8 cellular contexts compared by ENCODE assay signal in the genomic region with DNA sequence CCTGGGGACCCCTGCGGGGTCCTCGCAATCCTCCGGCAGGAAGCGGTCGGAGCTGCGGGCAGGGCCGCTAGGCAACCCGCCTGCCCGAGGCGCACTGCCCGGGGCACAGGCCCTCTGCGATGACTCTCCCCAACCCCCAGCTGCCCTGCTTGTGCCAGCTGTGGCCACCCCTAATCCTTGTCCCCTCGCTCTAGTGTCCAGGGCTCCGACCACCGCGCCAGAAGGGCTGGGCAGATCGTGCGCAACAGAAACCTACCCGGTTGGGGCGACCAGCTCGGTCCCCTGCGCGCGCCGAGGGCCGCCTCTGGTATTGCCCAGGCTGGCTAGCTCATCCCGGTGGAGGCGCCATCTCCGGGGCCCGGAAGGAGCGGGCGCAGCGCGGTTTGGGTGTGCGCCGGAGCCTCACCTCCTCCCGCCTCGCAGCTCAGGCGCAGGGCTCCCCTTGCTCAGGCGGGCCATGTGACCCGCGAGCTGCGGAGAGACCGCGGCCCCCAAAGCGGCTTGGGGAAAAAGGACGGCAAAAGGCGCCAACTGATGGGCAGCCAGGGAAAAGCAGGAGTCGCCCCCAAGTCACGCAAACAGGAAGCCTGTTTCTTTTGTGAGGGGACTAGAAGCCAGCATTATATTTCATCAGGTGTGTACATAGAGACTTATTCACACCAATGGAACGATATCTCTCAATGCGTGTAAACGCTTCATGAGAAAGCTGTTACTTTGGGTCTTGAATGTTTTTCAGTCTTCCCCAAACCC. TPM values are rescaled to one million over a fixed set of nuclear protein-coding genes. Genes with fewer than 3 reads are reported as not detected.
A peak's percentile ranks its signal among the peaks of the same experiment; 100 is the strongest.
DNase-seq lines count a peak whose midpoint lies in the region; ATAC-seq, FAIRE-seq and TF ChIP-seq lines count a peak whose summit lies in the region.

No MANE protein-coding gene starts in this region.

- no peak overlapping the region for H3K27ac ChIP-seq in CD4-positive, alpha-beta T cell (ENCODE audit: low read depth, low read length)

- POLR2A ChIA-PET in CD4-positive, alpha-beta T cell (lab: Charles Lee) = no interaction called here

- peaks cover 79% of the 10 kb centered on the region for H3K27me3 Mint-ChIP-seq in CD4-positive, alpha-beta T cell

- no peak for TF ChIP-seq POLR2A in GM12891 (IDR thresholded peaks at IDR 0.05; ENCODE audit: low read depth, low read length)

- intact Hi-C loops in left ventricle myocardium superior (cut with micrococcal nuclease) = no loop called here
- intact Hi-C loops in CD4-positive, alpha-beta T cell (cut with DNase I, micrococcal nuclease) = no loop called here

- DNase-seq in GM12891 (ENCODE audit: insufficient read length, low spot score) (peak; percentile 20), NCI-H2171 (lab: John Stamatoyannopoulos, UW) (peak; percentile 83), anterior cingulate cortex (lab: John Stamatoyannopoulos, UW) (peak in 57 of 58 donors; percentile 21 to 88 (median 72)), left ventricle myocardium superior (peak; percentile 73), pons (ENCODE audit: low spot score) (peak; percentile 84), CD1c-positive myeloid dendritic cell (ENCODE audit: extremely low spot score) (no peak)
- DNase-seq in CD4-positive, alpha-beta T cell = no peak

- H3K4me3 Mint-ChIP-seq in CD4-positive, alpha-beta T cell = no peak overlapping the region

- H3K9me3 ChIP-seq in CD4-positive, alpha-beta T cell (ENCODE audit: control insufficient read depth, low read length) = no peaks in the 10 kb centered on the region

- peak; percentile 87 for ATAC-seq in left ventricle myocardium superior
- no peak for ATAC-seq in GM18873 (IDR thresholded peaks at IDR 0.05; ENCODE audit: low FRiP score, unreplicated experiment)
- ATAC-seq in CD4-positive, alpha-beta T cell (ENCODE audit: poor library complexity) = no peak

- H3K36me3 Mint-ChIP-seq in CD4-positive, alpha-beta T cell (ENCODE audit: low read depth) = no peaks in the 10 kb centered on the region

- no peak for TF ChIP-seq CTCF in CD4-positive, alpha-beta T cell (IDR thresholded peaks at IDR 0.05)

- CTCF ChIA-PET in CD4-positive, alpha-beta T cell (lab: Charles Lee) = no interaction called here

- H3K27ac Mint-ChIP-seq in CD4-positive, alpha-beta T cell = no peak overlapping the region

- no peaks in the 10 kb centered on the region for H3K4me1 Mint-ChIP-seq in CD4-positive, alpha-beta T cell (ENCODE audit: low read depth)

- peaks cover 4% of the 10 kb centered on the region for H3K9me3 Mint-ChIP-seq in CD4-positive, alpha-beta T cell

- peaks cover 45% of the 10 kb centered on the region for H3K27me3 ChIP-seq in CD4-positive, alpha-beta T cell (ENCODE audit: control insufficient read depth, insufficient read depth, low read length)

- FAIRE-seq in GM12891 (lab: Jason Lieb, UNC) = no peak

TF ChIP-seq in GM12891, 5 proteins besides CTCF, POLR2A, EP300 and RAD21:
- no peak for TF ChIP-seq PAX5 (IDR thresholded peaks at IDR 0.05; ENCODE audit: insufficient read depth, low read length, severe bottlenecking)
- TF ChIP-seq SPI1 (IDR thresholded peaks at IDR 0.05; ENCODE audit: low read depth, low read length) = no peak
- no peak for TF ChIP-seq POLR2AphosphoS5 (IDR thresholded peaks at IDR 0.05; ENCODE audit: low read depth, low read length)
- no peak for TF ChIP-seq TAF1 (IDR thresholded peaks at IDR 0.05; ENCODE audit: low read depth, low read length)
- TF ChIP-seq POU2F2 (IDR thresholded peaks at IDR 0.05; ENCODE audit: low read depth, low read length) = no peak

RNA-seq across cellular contexts. Expression of a gene that starts 46.8 kb away (rescaled TPM):
- polyA plus RNA-seq in GM12891 (2012; ENCODE audit: low read depth, missing spikeins) = 17.9 TPM
- total RNA-seq in left ventricle myocardium superior = 53.7 TPM
- total RNA-seq in CD4-positive, alpha-beta T cell = 10 to 100 TPM; 26.9 to 27.6 TPM

RNA-seq across cellular contexts. Expression of a gene that starts 51.3 kb away (rescaled TPM):
- polyA plus RNA-seq in GM12891 (2012; ENCODE audit: low read depth, missing spikeins) = not detected
- 0.35 TPM for total RNA-seq in left ventricle myocardium superior
- not detected for total RNA-seq in CD4-positive, alpha-beta T cell

Comparison
In these comparisons a context has a peak if more than half of its experiments do, and no peak if none do; other contexts are left out.
1. DNase-seq: peak in GM12891 (single experiment), NCI-H2171 (single experiment), anterior cingulate cortex (57 of 58), left ventricle myocardium superior (single experiment) and pons (single experiment); none in CD1c-positive myeloid dendritic cell (single experiment) and CD4-positive, alpha-beta T cell (0 of 10).